17 cellular contexts compared by ENCODE assay signal in genomic region chr3:143795849-143796248, GRCh38. TPM values are rescaled to one million over a fixed set of nuclear protein-coding genes. Genes with fewer than 3 reads are reported as not detected.
DNase-seq lines count a peak whose midpoint lies in the region; ATAC-seq and TF ChIP-seq lines count a peak whose summit lies in the region.
"Had no signal": no experiment of that assay in that cellular context is flagged by ENCODE, and none has a peak within 500 bp of the region (broad histone marks: within the 10 kb centered on the region; RNA-seq: fewer than 3 reads in every experiment).

No MANE protein-coding gene starts in this region.

- no peak overlapping the region for H3K4me2 ChIP-seq in GM23338

- peaks cover 6% of the 10 kb centered on the region for H3K27me3 Mint-ChIP-seq in GM23338 (ENCODE audit: insufficient read depth, low read depth, poor library complexity)
- H3K27me3 Mint-ChIP-seq: activated CD4-positive, alpha-beta T cell treated with anti-CD3 and anti-CD28 coated beads, Interleukin-2, amount 10 ng/mL, durations not matched to agents 7 days and 5 days had no signal

- ATAC-seq in GM23338 = peak; percentile 42; the same call in 2 of the 3 replicates
- ATAC-seq in HG02970 (IDR thresholded peaks at IDR 0.05; ENCODE audit: low FRiP score, unreplicated experiment) = no peak
- no peak for ATAC-seq in HG03045 (IDR thresholded peaks at IDR 0.05; ENCODE audit: unreplicated experiment)

- no peak overlapping the region for H3K27ac Mint-ChIP-seq in GM23338
- H3K27ac Mint-ChIP-seq: activated CD4-positive, alpha-beta T cell treated with anti-CD3 and anti-CD28 coated beads, Interleukin-2, amount 10 ng/mL, durations not matched to agents 7 days and 5 days; immature natural killer cell had no signal

- no peak overlapping the region for H3K27ac ChIP-seq in GM23338 (ENCODE audit: low read depth)
- no peak overlapping the region for H3K27ac ChIP-seq in brain microvascular endothelial cell
- H3K27ac ChIP-seq: ascending aorta, Peyer's patch, testis had no signal

- H3K9me2 ChIP-seq in GM23338 (ENCODE audit: insufficient read depth) = peaks cover 3% of the 10 kb centered on the region; the same call in 1 of the 2 replicates

- no peaks in the 10 kb centered on the region for H3K79me2 ChIP-seq in GM23338 (replicated peaks; ENCODE audit: insufficient read depth)

- H3K36me3 Mint-ChIP-seq in GM23338 (ENCODE audit: low read depth) = peaks cover 26% of the 10 kb centered on the region

- peaks cover 31% of the 10 kb centered on the region for H3K4me1 ChIP-seq in GM23338 (ENCODE audit: insufficient read depth)
- H3K4me1 ChIP-seq: ascending aorta, Peyer's patch, testis had no signal

- H2AFZ ChIP-seq in GM23338 = no peak overlapping the region

- peaks cover 26% of the 10 kb centered on the region for H3K9me3 Mint-ChIP-seq in GM23338
- H3K9me3 Mint-ChIP-seq: immature natural killer cell had no signal

- H3K4me3 Mint-ChIP-seq in GM23338 = no peak overlapping the region
- H3K4me3 Mint-ChIP-seq: activated CD4-positive, alpha-beta T cell treated with anti-CD3 and anti-CD28 coated beads, Interleukin-2, amount 10 ng/mL, durations not matched to agents 7 days and 5 days; immature natural killer cell had no signal

- H3K4me1 Mint-ChIP-seq in GM23338 = peaks cover 24% of the 10 kb centered on the region
- H3K4me1 Mint-ChIP-seq: activated CD4-positive, alpha-beta T cell treated with anti-CD3 and anti-CD28 coated beads, Interleukin-2, amount 10 ng/mL, durations not matched to agents 7 days and 5 days; immature natural killer cell had no signal

- H3K36me3 ChIP-seq in GM23338 (ENCODE audit: insufficient read depth) (no peaks in the 10 kb centered on the region; the same call in 1 of the 2 replicates), brain microvascular endothelial cell (replicated peaks) (no peaks in the 10 kb centered on the region)
- H3K36me3 ChIP-seq: ascending aorta, Peyer's patch had no signal

- in situ Hi-C loops in brain microvascular endothelial cell (cut with HindIII; ENCODE audit: low pct_ligation_motif_present, low sequenced_read_pairs) = no loop called here

- no peak overlapping the region for H3K4me3 ChIP-seq in GM23338
- H3K4me3 ChIP-seq in brain microvascular endothelial cell (ENCODE audit: low read depth, low read length) = no peak overlapping the region
- H3K4me3 ChIP-seq: ascending aorta, Peyer's patch, testis had no signal

- TF ChIP-seq CTCF in AG09319 (IDR thresholded peaks at IDR 0.05; ENCODE audit: low read depth, low read length) = peak; percentile 22
- TF ChIP-seq CTCF in GM23338 (conservative IDR thresholded peaks at IDR 0.05; ENCODE audit: low read depth in 2 of 2) = peak in 1 of 2 experiments; percentile 42; a peak in 2 of 4 replicates
- TF ChIP-seq CTCF in brain microvascular endothelial cell (IDR thresholded peaks at IDR 0.05; ENCODE audit: low read depth, low read length, missing control alignments) = peak; percentile 3
- TF ChIP-seq CTCF in GM20000 (IDR thresholded peaks at IDR 0.05; ENCODE audit: extremely low read depth, missing control alignments) = no peak

- no peaks in the 10 kb centered on the region for H4K20me1 ChIP-seq in GM23338 (replicated peaks; ENCODE audit: insufficient read depth)

- DNase-seq in AG09319 (ENCODE audit: extremely low read depth, low read depth) (no peak), GM23338 (ENCODE audit: low spot score) (no peak), brain microvascular endothelial cell (no peak), kidney tubule cell (ENCODE audit: low spot score) (peak; percentile 46), GM20000 (ENCODE audit: low spot score) (no peak)
- DNase-seq in stimulated activated CD4-positive, alpha-beta T cell treated with anti-CD3 and anti-CD28 coated beads, Interleukin-2, amount 100 ng/mL, for 24 hours = no peak
- DNase-seq: activated CD4-positive, alpha-beta T cell treated with anti-CD3 and anti-CD28 coated beads, Interleukin-2, amount 10 ng/mL, durations not matched to agents 7 days and 5 days; activated naive CD4-positive, alpha-beta T cell treated with Interleukin-2 at 50 U/mL for 16 hours; GF-D8; glutamatergic neuron; immature natural killer cell; NCI-H1436; Peyer's patch; testis had no signal

- no peaks in the 10 kb centered on the region for H3F3A ChIP-seq in GM23338 (replicated peaks; ENCODE audit: low read depth)

- H3K27me3 ChIP-seq in GM23338 (ENCODE audit: insufficient read depth) = no peaks in the 10 kb centered on the region
- H3K27me3 ChIP-seq in brain microvascular endothelial cell (replicated peaks) = no peaks in the 10 kb centered on the region
- H3K27me3 ChIP-seq: ascending aorta, Peyer's patch, testis had no signal

TF ChIP-seq in GM23338, 12 proteins besides CTCF, POLR2A, EP300 and RAD21:
- TF ChIP-seq STAT1 (IDR thresholded peaks at IDR 0.05; ENCODE audit: unreplicated experiment) (no peak), ZNF462 (CRISPR knock-in tag; IDR thresholded peaks at IDR 0.05) (no peak), POLR2AphosphoS5 (IDR thresholded peaks at IDR 0.05; ENCODE audit: low read depth) (no peak)

RNA-seq across cellular contexts. Expression of gene SLC9A9, which starts 52.4 kb away (rescaled TPM):
- total RNA-seq in GM23338 (2014; rRNA removed; shearing (Covaris generic)) = 0.93 and 1.6 TPM in 2 replicates
- 0.66 and 1.3 TPM in 2 replicates for polyA plus RNA-seq in GM23338 (2016; fragmentation: Nextera tagmentation; extraction: Ambion mirVana)
